Comparison of ENCODE assay signal across 1 cellular context in the genomic region with DNA sequence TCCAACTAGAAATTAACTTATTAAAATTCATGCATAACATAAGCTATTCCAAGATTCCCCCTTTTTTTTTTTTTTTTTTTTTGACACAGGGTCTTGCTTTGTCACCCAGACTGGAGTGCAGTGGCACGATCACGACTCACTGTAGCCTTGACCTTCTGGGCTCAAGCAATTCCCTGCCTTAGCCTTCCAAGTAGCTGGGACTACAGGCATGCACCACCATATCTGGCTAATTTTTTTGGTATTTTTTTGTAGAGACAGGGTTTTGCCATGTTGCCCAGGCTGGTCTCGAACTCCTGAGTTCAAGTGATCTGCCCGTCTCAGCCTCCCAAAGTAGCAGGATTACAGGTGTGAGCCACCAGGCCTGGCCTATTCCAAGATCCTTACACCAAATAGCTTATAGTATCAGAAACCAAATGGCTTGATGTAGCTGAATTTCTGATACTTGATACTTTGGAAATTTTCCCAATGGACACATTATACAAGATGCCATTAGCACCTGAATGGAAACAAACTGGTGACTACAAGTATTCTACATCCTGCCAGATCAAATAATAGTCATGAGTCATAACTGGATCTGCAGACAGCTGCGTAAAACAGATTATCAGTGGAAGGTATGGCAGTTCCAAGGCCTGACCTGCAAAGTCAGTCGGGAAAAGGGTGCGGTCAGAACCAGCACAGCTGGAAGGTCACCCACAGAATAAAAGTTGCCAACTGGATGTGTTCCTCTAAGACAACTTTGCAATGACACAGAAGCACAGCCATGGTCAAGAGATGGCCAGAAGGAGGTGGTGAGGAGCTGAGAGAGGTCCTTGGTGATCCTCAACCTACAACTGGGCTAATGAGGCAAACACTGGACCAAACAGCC.
A peak's percentile ranks its signal among the peaks of the same experiment; 100 is the strongest.
TF ChIP-seq lines count a peak whose summit lies in the region.

No MANE protein-coding gene starts in this region.

TF ChIP-seq in K562, 482 proteins besides CTCF, POLR2A, EP300 and RAD21 (continued from another document and continues in another):
- TF ChIP-seq, protein P1, sequence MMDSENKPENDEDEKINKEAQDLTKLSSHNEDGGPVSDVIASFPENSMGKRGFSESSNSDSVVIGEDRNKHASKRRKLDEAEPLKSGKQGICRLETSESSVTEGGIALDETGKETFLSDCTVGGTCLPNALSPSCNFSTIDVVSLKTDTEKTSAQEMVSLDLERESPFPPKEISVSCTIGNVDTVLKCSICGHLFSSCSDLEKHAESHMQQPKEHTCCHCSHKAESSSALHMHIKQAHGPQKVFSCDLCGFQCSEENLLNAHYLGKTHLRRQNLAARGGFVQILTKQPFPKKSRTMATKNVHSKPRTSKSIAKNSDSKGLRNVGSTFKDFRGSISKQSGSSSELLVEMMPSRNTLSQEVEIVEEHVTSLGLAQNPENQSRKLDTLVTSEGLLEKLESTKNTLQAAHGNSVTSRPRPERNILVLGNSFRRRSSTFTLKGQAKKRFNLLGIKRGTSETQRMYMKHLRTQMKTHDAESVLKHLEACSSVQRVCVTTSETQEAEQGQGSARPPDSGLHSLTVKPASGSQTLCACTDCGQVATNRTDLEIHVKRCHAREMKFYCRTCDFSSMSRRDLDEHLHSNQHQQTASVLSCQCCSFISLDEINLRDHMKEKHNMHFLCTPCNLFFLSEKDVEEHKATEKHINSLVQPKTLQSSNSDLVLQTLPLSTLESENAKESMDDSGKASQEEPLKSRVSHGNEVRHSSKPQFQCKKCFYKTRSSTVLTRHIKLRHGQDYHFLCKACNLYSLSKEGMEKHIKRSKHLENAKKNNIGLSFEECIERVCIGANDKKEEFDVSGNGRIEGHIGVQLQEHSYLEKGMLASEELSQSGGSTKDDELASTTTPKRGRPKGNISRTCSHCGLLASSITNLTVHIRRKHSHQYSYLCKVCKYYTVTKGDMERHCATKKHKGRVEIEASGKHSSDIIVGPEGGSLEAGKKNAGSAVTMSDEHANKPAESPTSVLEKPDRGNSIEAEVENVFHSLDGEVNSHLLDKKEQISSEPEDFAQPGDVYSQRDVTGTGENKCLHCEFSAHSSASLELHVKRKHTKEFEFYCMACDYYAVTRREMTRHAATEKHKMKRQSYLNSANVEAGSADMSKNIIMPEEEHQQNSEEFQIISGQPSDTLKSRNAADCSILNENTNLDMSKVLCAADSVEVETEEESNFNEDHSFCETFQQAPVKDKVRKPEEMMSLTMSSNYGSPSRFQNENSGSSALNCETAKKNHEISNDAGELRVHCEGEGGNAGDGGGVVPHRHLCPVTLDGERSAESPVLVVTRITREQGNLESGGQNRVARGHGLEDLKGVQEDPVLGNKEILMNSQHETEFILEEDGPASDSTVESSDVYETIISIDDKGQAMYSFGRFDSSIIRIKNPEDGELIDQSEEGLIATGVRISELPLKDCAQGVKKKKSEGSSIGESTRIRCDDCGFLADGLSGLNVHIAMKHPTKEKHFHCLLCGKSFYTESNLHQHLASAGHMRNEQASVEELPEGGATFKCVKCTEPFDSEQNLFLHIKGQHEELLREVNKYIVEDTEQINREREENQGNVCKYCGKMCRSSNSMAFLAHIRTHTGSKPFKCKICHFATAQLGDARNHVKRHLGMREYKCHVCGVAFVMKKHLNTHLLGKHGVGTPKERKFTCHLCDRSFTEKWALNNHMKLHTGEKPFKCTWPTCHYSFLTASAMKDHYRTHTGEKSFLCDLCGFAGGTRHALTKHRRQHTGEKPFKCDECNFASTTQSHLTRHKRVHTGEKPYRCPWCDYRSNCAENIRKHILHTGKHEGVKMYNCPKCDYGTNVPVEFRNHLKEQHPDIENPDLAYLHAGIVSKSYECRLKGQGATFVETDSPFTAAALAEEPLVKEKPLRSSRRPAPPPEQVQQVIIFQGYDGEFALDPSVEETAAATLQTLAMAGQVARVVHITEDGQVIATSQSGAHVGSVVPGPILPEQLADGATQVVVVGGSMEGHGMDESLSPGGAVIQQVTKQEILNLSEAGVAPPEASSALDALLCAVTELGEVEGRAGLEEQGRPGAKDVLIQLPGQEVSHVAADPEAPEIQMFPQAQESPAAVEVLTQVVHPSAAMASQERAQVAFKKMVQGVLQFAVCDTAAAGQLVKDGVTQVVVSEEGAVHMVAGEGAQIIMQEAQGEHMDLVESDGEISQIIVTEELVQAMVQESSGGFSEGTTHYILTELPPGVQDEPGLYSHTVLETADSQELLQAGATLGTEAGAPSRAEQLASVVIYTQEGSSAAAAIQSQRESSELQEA (IDR thresholded peaks at IDR 0.05; ENCODE audit: low read depth) = no peak
- TF ChIP-seq, protein P2, sequence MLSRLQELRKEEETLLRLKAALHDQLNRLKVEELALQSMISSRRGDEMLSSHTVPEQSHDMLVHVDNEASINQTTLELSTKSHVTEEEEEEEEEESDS (CRISPR knock-in tag; IDR thresholded peaks at IDR 0.05) = no peak
- TF ChIP-seq TRIM28 (IDR thresholded peaks at IDR 0.05) = no peak
- no peak for TF ChIP-seq ZNF124 (CRISPR knock-in tag; IDR thresholded peaks at IDR 0.05)
- TF ChIP-seq NBN (IDR thresholded peaks at IDR 0.05; ENCODE audit: low read depth) = 0 out of 2 replicates have a peak, but pooled peaks have one; percentile 48
- TF ChIP-seq, protein P3, sequence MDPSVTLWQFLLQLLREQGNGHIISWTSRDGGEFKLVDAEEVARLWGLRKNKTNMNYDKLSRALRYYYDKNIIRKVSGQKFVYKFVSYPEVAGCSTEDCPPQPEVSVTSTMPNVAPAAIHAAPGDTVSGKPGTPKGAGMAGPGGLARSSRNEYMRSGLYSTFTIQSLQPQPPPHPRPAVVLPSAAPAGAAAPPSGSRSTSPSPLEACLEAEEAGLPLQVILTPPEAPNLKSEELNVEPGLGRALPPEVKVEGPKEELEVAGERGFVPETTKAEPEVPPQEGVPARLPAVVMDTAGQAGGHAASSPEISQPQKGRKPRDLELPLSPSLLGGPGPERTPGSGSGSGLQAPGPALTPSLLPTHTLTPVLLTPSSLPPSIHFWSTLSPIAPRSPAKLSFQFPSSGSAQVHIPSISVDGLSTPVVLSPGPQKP (CRISPR knock-in tag; IDR thresholded peaks at IDR 0.05) = no peak
- TF ChIP-seq, protein P4, sequence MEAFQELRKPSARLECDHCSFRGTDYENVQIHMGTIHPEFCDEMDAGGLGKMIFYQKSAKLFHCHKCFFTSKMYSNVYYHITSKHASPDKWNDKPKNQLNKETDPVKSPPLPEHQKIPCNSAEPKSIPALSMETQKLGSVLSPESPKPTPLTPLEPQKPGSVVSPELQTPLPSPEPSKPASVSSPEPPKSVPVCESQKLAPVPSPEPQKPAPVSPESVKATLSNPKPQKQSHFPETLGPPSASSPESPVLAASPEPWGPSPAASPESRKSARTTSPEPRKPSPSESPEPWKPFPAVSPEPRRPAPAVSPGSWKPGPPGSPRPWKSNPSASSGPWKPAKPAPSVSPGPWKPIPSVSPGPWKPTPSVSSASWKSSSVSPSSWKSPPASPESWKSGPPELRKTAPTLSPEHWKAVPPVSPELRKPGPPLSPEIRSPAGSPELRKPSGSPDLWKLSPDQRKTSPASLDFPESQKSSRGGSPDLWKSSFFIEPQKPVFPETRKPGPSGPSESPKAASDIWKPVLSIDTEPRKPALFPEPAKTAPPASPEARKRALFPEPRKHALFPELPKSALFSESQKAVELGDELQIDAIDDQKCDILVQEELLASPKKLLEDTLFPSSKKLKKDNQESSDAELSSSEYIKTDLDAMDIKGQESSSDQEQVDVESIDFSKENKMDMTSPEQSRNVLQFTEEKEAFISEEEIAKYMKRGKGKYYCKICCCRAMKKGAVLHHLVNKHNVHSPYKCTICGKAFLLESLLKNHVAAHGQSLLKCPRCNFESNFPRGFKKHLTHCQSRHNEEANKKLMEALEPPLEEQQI (IDR thresholded peaks at IDR 0.05) = no peak
- TF ChIP-seq STAT5B (CRISPR knock-in tag; IDR thresholded peaks at IDR 0.05) = no peak
- TF ChIP-seq ETV1 (tag; conservative IDR thresholded peaks at IDR 0.05; ENCODE audit: low read depth) = 0 out of 2 replicates have a peak, but pooled peaks have one; percentile 31
- TF ChIP-seq ZC3H8 (IDR thresholded peaks at IDR 0.05) = no peak
- TF ChIP-seq, protein P5, sequence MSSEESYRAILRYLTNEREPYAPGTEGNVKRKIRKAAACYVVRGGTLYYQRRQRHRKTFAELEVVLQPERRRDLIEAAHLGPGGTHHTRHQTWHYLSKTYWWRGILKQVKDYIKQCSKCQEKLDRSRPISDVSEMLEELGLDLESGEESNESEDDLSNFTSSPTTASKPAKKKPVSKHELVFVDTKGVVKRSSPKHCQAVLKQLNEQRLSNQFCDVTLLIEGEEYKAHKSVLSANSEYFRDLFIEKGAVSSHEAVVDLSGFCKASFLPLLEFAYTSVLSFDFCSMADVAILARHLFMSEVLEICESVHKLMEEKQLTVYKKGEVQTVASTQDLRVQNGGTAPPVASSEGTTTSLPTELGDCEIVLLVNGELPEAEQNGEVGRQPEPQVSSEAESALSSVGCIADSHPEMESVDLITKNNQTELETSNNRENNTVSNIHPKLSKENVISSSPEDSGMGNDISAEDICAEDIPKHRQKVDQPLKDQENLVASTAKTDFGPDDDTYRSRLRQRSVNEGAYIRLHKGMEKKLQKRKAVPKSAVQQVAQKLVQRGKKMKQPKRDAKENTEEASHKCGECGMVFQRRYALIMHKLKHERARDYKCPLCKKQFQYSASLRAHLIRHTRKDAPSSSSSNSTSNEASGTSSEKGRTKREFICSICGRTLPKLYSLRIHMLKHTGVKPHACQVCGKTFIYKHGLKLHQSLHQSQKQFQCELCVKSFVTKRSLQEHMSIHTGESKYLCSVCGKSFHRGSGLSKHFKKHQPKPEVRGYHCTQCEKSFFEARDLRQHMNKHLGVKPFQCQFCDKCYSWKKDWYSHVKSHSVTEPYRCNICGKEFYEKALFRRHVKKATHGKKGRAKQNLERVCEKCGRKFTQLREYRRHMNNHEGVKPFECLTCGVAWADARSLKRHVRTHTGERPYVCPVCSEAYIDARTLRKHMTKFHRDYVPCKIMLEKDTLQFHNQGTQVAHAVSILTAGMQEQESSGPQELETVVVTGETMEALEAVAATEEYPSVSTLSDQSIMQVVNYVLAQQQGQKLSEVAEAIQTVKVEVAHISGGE (CRISPR knock-in tag; IDR thresholded peaks at IDR 0.05) = peak in 1 of 3 experiments; percentile 55; a peak in 1 of 6 replicates
- TF ChIP-seq XRCC3 (IDR thresholded peaks at IDR 0.05) = no peak
- TF ChIP-seq, protein P6, sequence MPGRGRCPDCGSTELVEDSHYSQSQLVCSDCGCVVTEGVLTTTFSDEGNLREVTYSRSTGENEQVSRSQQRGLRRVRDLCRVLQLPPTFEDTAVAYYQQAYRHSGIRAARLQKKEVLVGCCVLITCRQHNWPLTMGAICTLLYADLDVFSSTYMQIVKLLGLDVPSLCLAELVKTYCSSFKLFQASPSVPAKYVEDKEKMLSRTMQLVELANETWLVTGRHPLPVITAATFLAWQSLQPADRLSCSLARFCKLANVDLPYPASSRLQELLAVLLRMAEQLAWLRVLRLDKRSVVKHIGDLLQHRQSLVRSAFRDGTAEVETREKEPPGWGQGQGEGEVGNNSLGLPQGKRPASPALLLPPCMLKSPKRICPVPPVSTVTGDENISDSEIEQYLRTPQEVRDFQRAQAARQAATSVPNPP (IDR thresholded peaks at IDR 0.05; ENCODE audit: borderline replicate concordance, insufficient read depth, insufficient read length) = no peak
- TF ChIP-seq ZNF133 (CRISPR knock-in tag; IDR thresholded peaks at IDR 0.05) = no peak
- peak; percentile 90 for TF ChIP-seq POLR2AphosphoS5 (IDR thresholded peaks at IDR 0.05; ENCODE audit: control insufficient read depth, insufficient read depth, low read depth, low read length)
- TF ChIP-seq FUS (optimal IDR thresholded peaks at IDR 0.05; ENCODE audit: low read depth, low read length) = no peak
- no peak; the same call in 1 of the 2 replicates for TF ChIP-seq MTA1 (IDR thresholded peaks at IDR 0.05; ENCODE audit: borderline replicate concordance)
- TF ChIP-seq NCOA2 (IDR thresholded peaks at IDR 0.05; ENCODE audit: partially characterized antibody in 2 of 2) = no peak
- TF ChIP-seq, protein P7, sequence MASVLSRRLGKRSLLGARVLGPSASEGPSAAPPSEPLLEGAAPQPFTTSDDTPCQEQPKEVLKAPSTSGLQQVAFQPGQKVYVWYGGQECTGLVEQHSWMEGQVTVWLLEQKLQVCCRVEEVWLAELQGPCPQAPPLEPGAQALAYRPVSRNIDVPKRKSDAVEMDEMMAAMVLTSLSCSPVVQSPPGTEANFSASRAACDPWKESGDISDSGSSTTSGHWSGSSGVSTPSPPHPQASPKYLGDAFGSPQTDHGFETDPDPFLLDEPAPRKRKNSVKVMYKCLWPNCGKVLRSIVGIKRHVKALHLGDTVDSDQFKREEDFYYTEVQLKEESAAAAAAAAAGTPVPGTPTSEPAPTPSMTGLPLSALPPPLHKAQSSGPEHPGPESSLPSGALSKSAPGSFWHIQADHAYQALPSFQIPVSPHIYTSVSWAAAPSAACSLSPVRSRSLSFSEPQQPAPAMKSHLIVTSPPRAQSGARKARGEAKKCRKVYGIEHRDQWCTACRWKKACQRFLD (CRISPR knock-in tag; IDR thresholded peaks at IDR 0.05) = peak; percentile 41; the same call in 1 of the 2 replicates
- TF ChIP-seq JUND (IDR thresholded peaks at IDR 0.05; ENCODE audit: borderline replicate concordance, low read depth, low read length) = peak; percentile 97
- TF ChIP-seq JUND (tag; IDR thresholded peaks at IDR 0.05; ENCODE audit: borderline replicate concordance, low read depth, low read length) = peak; percentile 96
- peak; percentile 39; the same call in 1 of the 2 replicates for TF ChIP-seq CREB1 (IDR thresholded peaks at IDR 0.05)
- no peak for TF ChIP-seq CREB1 (CRISPR knock-in tag; IDR thresholded peaks at IDR 0.05)
- no peak for TF ChIP-seq PHF8 (IDR thresholded peaks at IDR 0.05; ENCODE audit: borderline replicate concordance, low read length)
- TF ChIP-seq, protein P8, sequence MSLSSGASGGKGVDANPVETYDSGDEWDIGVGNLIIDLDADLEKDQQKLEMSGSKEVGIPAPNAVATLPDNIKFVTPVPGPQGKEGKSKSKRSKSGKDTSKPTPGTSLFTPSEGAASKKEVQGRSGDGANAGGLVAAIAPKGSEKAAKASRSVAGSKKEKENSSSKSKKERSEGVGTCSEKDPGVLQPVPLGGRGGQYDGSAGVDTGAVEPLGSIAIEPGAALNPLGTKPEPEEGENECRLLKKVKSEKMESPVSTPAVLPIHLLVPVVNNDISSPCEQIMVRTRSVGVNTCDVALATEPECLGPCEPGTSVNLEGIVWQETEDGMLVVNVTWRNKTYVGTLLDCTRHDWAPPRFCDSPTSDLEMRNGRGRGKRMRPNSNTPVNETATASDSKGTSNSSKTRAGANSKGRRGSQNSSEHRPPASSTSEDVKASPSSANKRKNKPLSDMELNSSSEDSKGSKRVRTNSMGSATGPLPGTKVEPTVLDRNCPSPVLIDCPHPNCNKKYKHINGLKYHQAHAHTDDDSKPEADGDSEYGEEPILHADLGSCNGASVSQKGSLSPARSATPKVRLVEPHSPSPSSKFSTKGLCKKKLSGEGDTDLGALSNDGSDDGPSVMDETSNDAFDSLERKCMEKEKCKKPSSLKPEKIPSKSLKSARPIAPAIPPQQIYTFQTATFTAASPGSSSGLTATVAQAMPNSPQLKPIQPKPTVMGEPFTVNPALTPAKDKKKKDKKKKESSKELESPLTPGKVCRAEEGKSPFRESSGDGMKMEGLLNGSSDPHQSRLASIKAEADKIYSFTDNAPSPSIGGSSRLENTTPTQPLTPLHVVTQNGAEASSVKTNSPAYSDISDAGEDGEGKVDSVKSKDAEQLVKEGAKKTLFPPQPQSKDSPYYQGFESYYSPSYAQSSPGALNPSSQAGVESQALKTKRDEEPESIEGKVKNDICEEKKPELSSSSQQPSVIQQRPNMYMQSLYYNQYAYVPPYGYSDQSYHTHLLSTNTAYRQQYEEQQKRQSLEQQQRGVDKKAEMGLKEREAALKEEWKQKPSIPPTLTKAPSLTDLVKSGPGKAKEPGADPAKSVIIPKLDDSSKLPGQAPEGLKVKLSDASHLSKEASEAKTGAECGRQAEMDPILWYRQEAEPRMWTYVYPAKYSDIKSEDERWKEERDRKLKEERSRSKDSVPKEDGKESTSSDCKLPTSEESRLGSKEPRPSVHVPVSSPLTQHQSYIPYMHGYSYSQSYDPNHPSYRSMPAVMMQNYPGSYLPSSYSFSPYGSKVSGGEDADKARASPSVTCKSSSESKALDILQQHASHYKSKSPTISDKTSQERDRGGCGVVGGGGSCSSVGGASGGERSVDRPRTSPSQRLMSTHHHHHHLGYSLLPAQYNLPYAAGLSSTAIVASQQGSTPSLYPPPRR (CRISPR knock-in tag; IDR thresholded peaks at IDR 0.05; ENCODE audit: borderline replicate concordance) = no peak
- TF ChIP-seq NCOA1 (IDR thresholded peaks at IDR 0.05; ENCODE audit: low read depth) = peak; percentile 64; the same call in 1 of the 2 replicates
